In the genomic region with DNA sequence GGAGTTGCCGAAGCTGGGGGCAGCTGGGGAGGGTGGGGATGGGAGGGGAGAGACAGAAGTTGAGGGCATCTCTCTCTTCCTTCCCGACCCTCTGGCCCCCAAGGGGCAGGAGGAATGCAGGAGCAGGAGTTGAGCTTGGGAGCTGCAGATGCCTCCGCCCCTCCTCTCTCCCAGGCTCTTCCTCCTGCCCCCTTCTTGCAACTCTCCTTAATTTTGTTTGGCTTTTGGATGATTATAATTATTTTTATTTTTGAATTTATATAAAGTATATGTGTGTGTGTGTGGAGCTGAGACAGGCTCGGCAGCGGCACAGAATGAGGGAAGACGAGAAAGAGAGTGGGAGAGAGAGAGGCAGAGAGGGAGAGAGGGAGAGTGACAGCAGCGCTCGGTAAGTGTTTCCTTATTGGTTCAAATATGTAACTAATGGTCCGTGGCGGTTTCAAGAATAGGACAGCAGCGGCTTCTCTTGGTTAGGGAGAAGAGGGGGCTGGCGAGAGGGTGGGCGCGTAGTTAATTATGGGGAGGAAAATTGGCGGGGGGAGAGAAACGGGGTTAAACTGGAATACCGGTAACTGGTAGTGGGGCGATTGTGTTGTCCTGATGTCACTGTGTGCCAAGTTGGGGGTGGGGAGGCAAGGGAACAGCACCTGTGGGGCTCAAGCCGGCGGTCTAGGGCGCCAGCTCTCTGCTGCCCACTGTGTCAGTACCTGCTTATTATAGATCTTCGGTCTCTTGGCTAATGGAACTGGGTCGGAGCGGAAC, we compare ENCODE assay signal across 9 cellular contexts. TPM values are rescaled to one million over a fixed set of nuclear protein-coding genes. Genes with fewer than 3 reads are reported as not detected.
DNase-seq lines count a peak whose midpoint lies in the region; ATAC-seq, FAIRE-seq and TF ChIP-seq lines count a peak whose summit lies in the region.
"Had no signal": no experiment of that assay in that cellular context is flagged by ENCODE, and none has a peak within 500 bp of the region (broad histone marks: within the 10 kb centered on the region; RNA-seq: fewer than 3 reads in every experiment).

No MANE protein-coding gene starts in this region.

- DNase-seq in NCI-H345 (lab: John Stamatoyannopoulos, UW) (peak; percentile 45), NCI-H345 treated with DMSO at 0.1 percent for 48 hours (lab: John Stamatoyannopoulos, UW; ENCODE audit: unreplicated experiment) (no peak), HFF-Myc (ENCODE audit: extremely low read depth, low read depth) (no peak), NCI-H1105 (lab: John Stamatoyannopoulos, UW) (peak; percentile 70), kidney (peak; percentile 87), suprapubic skin (ENCODE audit: low spot score in 2 of 2) (no peak), inferior parietal cortex (ENCODE audit: extremely low spot score) (no peak)
- no peak for DNase-seq in activated naive CD4-positive, alpha-beta T cell treated with anti-CD3 and anti-CD28 coated beads, Interleukin-2, amount 50 U/mL, for 72 hours (ENCODE audit: low spot score in 2 of 2)

- no peak for FAIRE-seq in kidney (lab: Jason Lieb, UNC)

- peaks cover 15 to 25% of the 10 kb centered on the region in 2 donors for H3K4me1 ChIP-seq in kidney (ENCODE audit: control insufficient read depth in 1 of 2, insufficient read depth in 1 of 2, low read depth in 1 of 2, low read length in 2 of 2)
- H3K4me1 ChIP-seq in suprapubic skin, result peaks cover 82% of the 10 kb centered on the region

- H3K27ac Mint-ChIP-seq in activated naive CD4-positive, alpha-beta T cell treated with anti-CD3 and anti-CD28 coated beads, Interleukin-2, amount 50 U/mL, for 72 hours, result peak overlapping the region in 1 of 2 donors; percentile 25

- H3K9ac ChIP-seq in kidney (ENCODE audit: low read length in 2 of 2), result peak overlapping the region; percentile 4 to 90

- H3K36me3 Mint-ChIP-seq in activated naive CD4-positive, alpha-beta T cell treated with anti-CD3 and anti-CD28 coated beads, Interleukin-2, amount 50 U/mL, for 72 hours, result peaks cover 0 to 7% of the 10 kb centered on the region in 2 donors

- H3K27me3 ChIP-seq in suprapubic skin, result peaks cover 20% of the 10 kb centered on the region

- 2% methylated on average over 24 of the region's 24 CpGs for WGBS in suprapubic skin

- peak overlapping the region; percentile 52 for H3K4me3 ChIP-seq in HFF-Myc (replicated peaks; ENCODE audit: low read depth, low read length)
- peak overlapping the region; percentile 70 to 83 for H3K4me3 ChIP-seq in kidney (ENCODE audit: low read length in 2 of 2)
- peak overlapping the region; percentile 78 for H3K4me3 ChIP-seq in suprapubic skin

- TF ChIP-seq EP300 in suprapubic skin (IDR thresholded peaks at IDR 0.05), result no peak

- peak overlapping the region; percentile 92 to 96 for H3K27ac ChIP-seq in kidney (ENCODE audit: low read depth in 2 of 2, low read length in 2 of 2)
- H3K27ac ChIP-seq in suprapubic skin, result peak overlapping the region; percentile 98
- H3K27ac ChIP-seq: epithelial cell of prostate had no signal

- H3K9me3 ChIP-seq in kidney (ENCODE audit: control insufficient read depth in 1 of 2, low read length in 2 of 2), result no peaks in the 10 kb centered on the region
- no peaks in the 10 kb centered on the region for H3K9me3 ChIP-seq in suprapubic skin

- TF ChIP-seq CTCF in HFF-Myc (IDR thresholded peaks at IDR 0.05; ENCODE audit: low read depth, low read length, missing control alignments) (no peak), kidney (IDR thresholded peaks at IDR 0.05; ENCODE audit: borderline replicate concordance, extremely low read depth, insufficient read depth) (no peak), suprapubic skin (IDR thresholded peaks at IDR 0.05) (no peak)

- intact Hi-C loops in kidney (cut with DNase I), result no loop called here

- H3K9me3 Mint-ChIP-seq in activated naive CD4-positive, alpha-beta T cell treated with anti-CD3 and anti-CD28 coated beads, Interleukin-2, amount 50 U/mL, for 72 hours, result no peaks in the 10 kb centered on the region

- peak; percentile 55 to 60 for ATAC-seq in activated naive CD4-positive, alpha-beta T cell treated with anti-CD3 and anti-CD28 coated beads, Interleukin-2, amount 50 U/mL, for 72 hours

- H3K36me3 ChIP-seq in kidney (ENCODE audit: control insufficient read depth in 1 of 2, insufficient read depth in 2 of 2, low read length in 2 of 2) (no peaks in the 10 kb centered on the region), suprapubic skin (no peaks in the 10 kb centered on the region)

- TF ChIP-seq POLR2A in suprapubic skin (IDR thresholded peaks at IDR 0.05), result no peak

RNA-seq across cellular contexts. Expression of gene HOXC8, which starts 8.4 kb away (rescaled TPM):
- total RNA-seq in activated naive CD4-positive, alpha-beta T cell treated with anti-CD3 and anti-CD28 coated beads, Interleukin-2, amount 50 U/mL, for 72 hours, result not detected
- total RNA-seq in kidney, result 9.0 TPM
- polyA plus RNA-seq in kidney (ENCODE audit: insufficient read depth, low read depth, low replicate concordance), result 2.1 TPM
- 1 to 10 TPM in 3 of 4 donors, under 1 TPM in 1; 0.23 to 8.4 (median 1.6) TPM for total RNA-seq in suprapubic skin

RNA-seq across cellular contexts. Expression of gene HOXC6, which starts 11.0 kb away (rescaled TPM):
- not detected for total RNA-seq in activated naive CD4-positive, alpha-beta T cell treated with anti-CD3 and anti-CD28 coated beads, Interleukin-2, amount 50 U/mL, for 72 hours
- total RNA-seq in kidney (22.0 TPM), suprapubic skin (1 to 10 TPM in 3 of 4 donors, under 1 TPM in 1; 0.98 to 6.2 (median 2.4) TPM)
- polyA plus RNA-seq in kidney (ENCODE audit: insufficient read depth, low read depth, low replicate concordance), result 11.4 TPM

RNA-seq across cellular contexts. Expression of gene HOXC5, which starts 15.6 kb away (rescaled TPM):
- total RNA-seq in activated naive CD4-positive, alpha-beta T cell treated with anti-CD3 and anti-CD28 coated beads, Interleukin-2, amount 50 U/mL, for 72 hours, result not detected
- total RNA-seq in kidney (4.8 TPM), suprapubic skin (1 to 10 TPM in 1 of 4 donors, under 1 TPM in 2, not detected in 1; 0.26 to 3.5 (median 0.49) TPM)
- 0.24 TPM for polyA plus RNA-seq in kidney (ENCODE audit: insufficient read depth, low read depth, low replicate concordance)

RNA-seq across cellular contexts. Expression of gene HOXC9, which starts 17.2 kb away (rescaled TPM):
- total RNA-seq in activated naive CD4-positive, alpha-beta T cell treated with anti-CD3 and anti-CD28 coated beads, Interleukin-2, amount 50 U/mL, for 72 hours, result not detected
- total RNA-seq in kidney (16.5 TPM), suprapubic skin (10 to 100 TPM in 1 of 4 donors, 1 to 10 TPM in 3; 4.9 to 12.2 (median 6.1) TPM)
- polyA plus RNA-seq in kidney (ENCODE audit: insufficient read depth, low read depth, low replicate concordance), result 11.7 TPM

RNA-seq across cellular contexts. Expression of gene HOXC10, which starts 32.3 kb away (rescaled TPM):
- not detected for total RNA-seq in activated naive CD4-positive, alpha-beta T cell treated with anti-CD3 and anti-CD28 coated beads, Interleukin-2, amount 50 U/mL, for 72 hours
- total RNA-seq in kidney, result 50.7 TPM
- polyA plus RNA-seq in kidney (ENCODE audit: insufficient read depth, low read depth, low replicate concordance), result 49.7 TPM
- total RNA-seq in suprapubic skin, result 10 to 100 TPM in 3 of 4 donors, 1 to 10 TPM in 1; 8.8 to 24.7 (median 13.3) TPM

Comparison
In these comparisons a context has a peak if more than half of its experiments do, and no peak if none do; other contexts are left out.
1. DNase-seq: peak in NCI-H345 (single experiment), NCI-H1105 (single experiment) and kidney (single experiment); none in NCI-H345 treated with DMSO at 0.1 percent for 48 hours (single experiment), HFF-Myc (single experiment), activated naive CD4-positive, alpha-beta T cell treated with anti-CD3 and anti-CD28 coated beads, Interleukin-2, amount 50 U/mL, for 72 hours (0 of 2), suprapubic skin (0 of 2) and inferior parietal cortex (single experiment).
2. Peak in every context shown above with its lines, with median percentiles within 50 percentile points of each other: H3K4me3 ChIP-seq.